1 cellular context compared by ENCODE assay signal in the genomic region with DNA sequence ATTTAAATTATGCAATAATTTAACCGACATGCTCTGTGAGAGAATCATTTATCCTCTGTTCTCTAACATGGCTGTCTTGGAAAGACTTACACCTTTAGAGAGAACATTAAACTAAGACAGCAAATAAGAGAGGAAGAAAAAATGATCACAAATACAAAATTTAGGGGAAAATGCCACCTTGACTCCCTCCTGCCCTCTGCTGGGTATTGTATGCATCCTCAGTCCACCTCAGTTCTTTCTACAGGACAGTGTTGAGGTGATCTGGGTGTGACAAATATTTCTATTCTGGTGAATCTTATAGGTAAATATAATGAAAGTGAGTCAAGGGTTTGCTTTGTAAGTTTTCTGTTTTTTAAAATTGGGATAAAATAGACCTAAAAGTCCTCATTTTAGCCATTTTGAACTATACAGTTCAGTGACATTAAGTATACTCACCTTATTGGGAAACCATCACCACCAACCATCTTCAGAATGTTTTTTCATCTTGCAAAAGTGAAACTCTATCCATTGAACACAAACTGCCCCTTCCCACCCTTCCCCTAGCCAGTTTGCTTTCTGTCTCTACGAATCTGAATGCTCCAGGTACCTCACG.
TF ChIP-seq lines count a peak whose summit lies in the region.

No MANE protein-coding gene starts in this region.

TF ChIP-seq in H1, 55 proteins besides CTCF, POLR2A, EP300 and RAD21 (continued from another document):
- TF ChIP-seq POU5F1 (IDR thresholded peaks at IDR 0.05; ENCODE audit: low read depth, low read length) (no peak), JUN (IDR thresholded peaks at IDR 0.05; ENCODE audit: low read depth, low read length) (no peak)
